9 cellular contexts compared by ENCODE assay signal in genomic region chr15:41584636-41585139, GRCh38. TPM values are rescaled to one million over a fixed set of nuclear protein-coding genes. Genes with fewer than 3 reads are reported as not detected.
DNase-seq lines count a peak whose midpoint lies in the region; ATAC-seq lines count a peak whose summit lies in the region.
"Had no signal": no experiment of that assay in that cellular context is flagged by ENCODE, and none has a peak within 500 bp of the region (broad histone marks: within the 10 kb centered on the region; RNA-seq: fewer than 3 reads in every experiment).

No MANE protein-coding gene starts in this region.

- peaks cover 0 to 4% of the 10 kb centered on the region in 2 donors for H3K4me1 ChIP-seq in duodenal mucosa (ENCODE audit: control insufficient read depth in 1 of 2, insufficient read depth in 2 of 2, low read length in 2 of 2)
- peaks cover 0 to 5% of the 10 kb centered on the region in 2 donors for H3K4me1 ChIP-seq in naive thymus-derived CD4-positive, alpha-beta T cell (ENCODE audit: control insufficient read depth in 2 of 2, insufficient read depth in 2 of 2, low read length in 2 of 2)
- no peaks in the 10 kb centered on the region for H3K4me1 ChIP-seq in urinary bladder (ENCODE audit: insufficient read depth)

- peak overlapping the region; percentile 70 to 74 for H3K4me3 ChIP-seq in duodenal mucosa (ENCODE audit: low read depth in 1 of 2, low read length in 2 of 2)
- H3K4me3 ChIP-seq in naive thymus-derived CD4-positive, alpha-beta T cell (ENCODE audit: low read length): no peak overlapping the region
- peak overlapping the region; percentile 54 for H3K4me3 ChIP-seq in urinary bladder (ENCODE audit: low read depth, low read length)

- H3K36me3 ChIP-seq in duodenal mucosa (ENCODE audit: control insufficient read depth in 1 of 2, insufficient read depth in 2 of 2, low read length in 2 of 2) (no peaks in the 10 kb centered on the region), urinary bladder (ENCODE audit: insufficient read depth) (no peaks in the 10 kb centered on the region)
- no peaks in the 10 kb centered on the region for H3K36me3 ChIP-seq in naive thymus-derived CD4-positive, alpha-beta T cell (ENCODE audit: control insufficient read depth in 2 of 3, insufficient read depth in 3 of 3, low read length in 3 of 3)

- H3K27ac Mint-ChIP-seq in naive thymus-derived CD4-positive, alpha-beta T cell: no peak overlapping the region

- no peaks in the 10 kb centered on the region for H3K9me3 Mint-ChIP-seq in naive thymus-derived CD4-positive, alpha-beta T cell

- H3K9ac ChIP-seq in duodenal mucosa (ENCODE audit: low read depth in 1 of 2, low read length in 2 of 2): peak overlapping the region in 1 of 2 donors; percentile 38

- H3K4me3 Mint-ChIP-seq in naive thymus-derived CD4-positive, alpha-beta T cell: peak overlapping the region; percentile 63 to 81 (median 72)

- DNase-seq in Right ventricle myocardium superior (no peak), cardiac septum (ENCODE audit: low spot score) (no peak), EL (no peak)
- no peak for DNase-seq in naive thymus-derived CD4-positive, alpha-beta T cell
- DNase-seq in activated effector memory CD4-positive, alpha-beta T cell treated with Interleukin-2 at 50 U/mL for 16 hours: no peak
- DNase-seq in stimulated activated CD4-positive, alpha-beta T cell treated with anti-CD3 and anti-CD28 coated beads, Interleukin-4, amount 100 ng/mL, for 1 hour: no peak
- DNase-seq: DND-41 had no signal

- no peaks in the 10 kb centered on the region for H3K36me3 Mint-ChIP-seq in naive thymus-derived CD4-positive, alpha-beta T cell

- CTCF ChIA-PET in naive thymus-derived CD4-positive, alpha-beta T cell (lab: Charles Lee): interaction anchor here (1.4 kb wide), 1 partner anchor 27 kb away, joined by 5 read pairs; no protein-coding TSS in a partner anchor

- no peaks in the 10 kb centered on the region for H3K9me3 ChIP-seq in duodenal mucosa (ENCODE audit: control insufficient read depth in 1 of 2, low read length in 2 of 2)
- no peaks in the 10 kb centered on the region for H3K9me3 ChIP-seq in naive thymus-derived CD4-positive, alpha-beta T cell (ENCODE audit: control insufficient read depth in 2 of 3, low read length in 3 of 3)

- H3K27me3 ChIP-seq in duodenal mucosa (ENCODE audit: control insufficient read depth in 1 of 2, insufficient read depth in 2 of 2, low read length in 2 of 2): no peaks in the 10 kb centered on the region
- H3K27me3 ChIP-seq in naive thymus-derived CD4-positive, alpha-beta T cell (ENCODE audit: control insufficient read depth in 2 of 2, insufficient read depth in 2 of 2, low read length in 2 of 2): peaks cover 0 to 5% of the 10 kb centered on the region in 2 donors

- peaks cover 6 to 10% (median 9%) of the 10 kb centered on the region in 7 donors for H3K4me1 Mint-ChIP-seq in naive thymus-derived CD4-positive, alpha-beta T cell

- H3K27ac ChIP-seq in duodenal mucosa (ENCODE audit: low read depth, low read length) (no peak overlapping the region), urinary bladder (ENCODE audit: low read depth) (no peak overlapping the region)
- H3K27ac ChIP-seq in naive thymus-derived CD4-positive, alpha-beta T cell (ENCODE audit: low read depth, low read length): no peak overlapping the region

- POLR2A ChIA-PET in naive thymus-derived CD4-positive, alpha-beta T cell (lab: Charles Lee): interaction anchor here (0.6 kb wide), 1 partner anchor 29 kb away, joined by 4 read pairs; no protein-coding TSS in a partner anchor

- intact Hi-C loops in Right ventricle myocardium superior (cut with DNase I) (no loop called here), cardiac septum (cut with DNase I) (loop anchor here (2.0 kb wide), 1 partner anchor 24 kb away; no protein-coding TSS in a partner anchor)
- intact Hi-C loops in naive thymus-derived CD4-positive, alpha-beta T cell (cut with micrococcal nuclease): loop anchor here in 1 of 2 donors (1.0 kb wide), 1 partner anchor 26 kb away; no protein-coding TSS in a partner anchor

- peak; percentile 17 for ATAC-seq in Right ventricle myocardium superior (ENCODE audit: poor library complexity)
- ATAC-seq in naive thymus-derived CD4-positive, alpha-beta T cell: no peak

- peaks cover 29 to 62% (median 38%) of the 10 kb centered on the region in 5 donors for H3K27me3 Mint-ChIP-seq in naive thymus-derived CD4-positive, alpha-beta T cell

- 94% methylated on average over 7 of the region's 7 CpGs for WGBS in urinary bladder

RNA-seq across cellular contexts. Expression of gene TYRO3, which starts 25.7 kb away (rescaled TPM):
- total RNA-seq in Right ventricle myocardium superior: 4.3 TPM
- total RNA-seq in cardiac septum: 3.6 TPM
- total RNA-seq in naive thymus-derived CD4-positive, alpha-beta T cell: 1 to 10 TPM in 1 of 5 experiments, under 1 TPM in 3, not detected in 1; 0.24 to 1.4 (median 0.33) TPM
- polyA plus RNA-seq in naive thymus-derived CD4-positive, alpha-beta T cell: not detected
- total RNA-seq in urinary bladder: 16.8 TPM
- polyA plus RNA-seq in urinary bladder: 8.6 TPM

RNA-seq across cellular contexts. Expression of gene RPAP1, which starts 40.6 kb away (rescaled TPM):
- total RNA-seq in Right ventricle myocardium superior (26.4 TPM), cardiac septum (18.5 TPM), urinary bladder (14.6 TPM)
- total RNA-seq in naive thymus-derived CD4-positive, alpha-beta T cell: 10 to 100 TPM; 32.7 to 60.4 (median 43.8) TPM
- 10 to 100 TPM in 1 of 2 donors, 1 to 10 TPM in 1; 8.8 to 23.9 TPM for polyA plus RNA-seq in naive thymus-derived CD4-positive, alpha-beta T cell
- 15.5 TPM for polyA plus RNA-seq in urinary bladder
